In the genomic region with DNA sequence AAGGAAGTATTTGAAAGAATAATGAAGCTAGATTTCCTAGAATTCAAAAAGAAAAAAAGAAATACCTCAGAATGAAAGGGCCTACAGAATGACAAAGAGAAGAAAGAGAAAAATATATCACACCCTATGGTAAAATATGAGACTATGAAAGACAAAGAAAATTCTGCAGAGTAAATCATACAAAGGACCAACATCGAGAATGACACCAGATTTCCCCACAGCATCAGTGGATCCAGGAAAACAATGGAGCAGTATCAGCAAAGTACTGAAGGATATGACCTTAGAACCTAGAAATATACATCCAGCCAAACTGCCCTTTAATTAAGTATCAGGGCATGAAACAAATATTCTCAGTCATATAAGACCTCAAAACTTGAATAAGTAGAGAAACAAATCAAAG, we compare ENCODE assay signal across 29 cellular contexts. TPM values are rescaled to one million over a fixed set of nuclear protein-coding genes. Genes with fewer than 3 reads are reported as not detected.
DNase-seq lines count a peak whose midpoint lies in the region; ATAC-seq and TF ChIP-seq lines count a peak whose summit lies in the region.
"Had no signal": no experiment of that assay in that cellular context is flagged by ENCODE, and none has a peak within 500 bp of the region (broad histone marks: within the 10 kb centered on the region; RNA-seq: fewer than 3 reads in every experiment).

No MANE protein-coding gene starts in this region.

- peak overlapping the region; percentile 43 for H3K27ac Mint-ChIP-seq in activated naive CD8-positive, alpha-beta T cell
- no peak overlapping the region for H3K27ac Mint-ChIP-seq in activated naive CD8-positive, alpha-beta T cell treated with anti-CD3 and anti-CD28 coated beads for 36 hours
- H3K27ac Mint-ChIP-seq in stimulated activated memory B cell treated with anti-CD40 and anti-IgM and Interleukin-4, amounts not matched to agents 10 μg/mL and 1 μg/mL and 100 μg/mL, for 72 hours: peak overlapping the region; percentile 73
- H3K27ac Mint-ChIP-seq: activated naive CD4-positive, alpha-beta T cell treated with anti-CD3 and anti-CD28 coated beads, Interleukin-2, amount 10 ng/mL, durations not matched to agents 7 days and 5 days; neural progenitor cell; T-helper 17 cell had no signal

- H3K36me3 ChIP-seq in OCI-LY1 (ENCODE audit: insufficient read depth, low read length): no peaks in the 10 kb centered on the region
- H3K36me3 ChIP-seq: BLaER1, cardiac muscle cell, esophagus squamous epithelium, right atrium auricular region, upper lobe of left lung had no signal

- peak overlapping the region; percentile 24 for H3K27ac ChIP-seq in OCI-LY1 (ENCODE audit: low read depth, low read length, poor library complexity, severe bottlenecking)
- H3K27ac ChIP-seq: BLaER1, cardiac muscle cell, coronary artery, esophagus squamous epithelium, GM23248, neural progenitor cell, right atrium auricular region had no signal

- no peaks in the 10 kb centered on the region for H4K20me1 ChIP-seq in OCI-LY1 (ENCODE audit: insufficient read depth, low read length)
- H4K20me1 ChIP-seq: BLaER1 had no signal

- H3K79me2 ChIP-seq in OCI-LY1 (ENCODE audit: insufficient read depth, low read length): no peaks in the 10 kb centered on the region

- no peaks in the 10 kb centered on the region for H3K27me3 ChIP-seq in OCI-LY1 (ENCODE audit: insufficient read depth, low read length)
- H3K27me3 ChIP-seq: BLaER1, cardiac muscle cell, esophagus squamous epithelium, neural progenitor cell, right atrium auricular region, upper lobe of left lung had no signal

- H2AFZ ChIP-seq in OCI-LY1 (ENCODE audit: low read length): no peak overlapping the region
- H2AFZ ChIP-seq: GM23248, neural progenitor cell had no signal

- no peak for TF ChIP-seq CTCF in OCI-LY1 (IDR thresholded peaks at IDR 0.05; ENCODE audit: low read length)

- H3K9me2 ChIP-seq in OCI-LY1 (ENCODE audit: low read depth, low read length): no peaks in the 10 kb centered on the region
- H3K9me2 ChIP-seq: SK-N-SH had no signal

- H3K9ac ChIP-seq in OCI-LY1 (ENCODE audit: low read length): no peak overlapping the region
- H3K9ac ChIP-seq: BLaER1, GM23248, neural progenitor cell, SK-N-SH had no signal

- no peaks in the 10 kb centered on the region for H3K27me3 Mint-ChIP-seq in activated naive CD8-positive, alpha-beta T cell
- no peaks in the 10 kb centered on the region for H3K27me3 Mint-ChIP-seq in activated naive CD8-positive, alpha-beta T cell treated with anti-CD3 and anti-CD28 coated beads for 36 hours
- H3K27me3 Mint-ChIP-seq in stimulated activated memory B cell treated with anti-CD40 and anti-IgM and Interleukin-4, amounts not matched to agents 10 μg/mL and 1 μg/mL and 100 μg/mL, for 72 hours: no peaks in the 10 kb centered on the region
- H3K27me3 Mint-ChIP-seq: activated naive CD4-positive, alpha-beta T cell treated with anti-CD3 and anti-CD28 coated beads, Interleukin-2, amount 10 ng/mL, durations not matched to agents 7 days and 5 days; effector memory CD8-positive, alpha-beta T cell; T-helper 17 cell had no signal

- H3K9me3 Mint-ChIP-seq in activated naive CD8-positive, alpha-beta T cell (ENCODE audit: low read depth): peaks cover 5% of the 10 kb centered on the region
- peaks cover 16% of the 10 kb centered on the region for H3K9me3 Mint-ChIP-seq in activated naive CD8-positive, alpha-beta T cell treated with anti-CD3 and anti-CD28 coated beads for 36 hours
- H3K9me3 Mint-ChIP-seq in stimulated activated memory B cell treated with anti-CD40 and anti-IgM and Interleukin-4, amounts not matched to agents 10 μg/mL and 1 μg/mL and 100 μg/mL, for 72 hours: peaks cover 4% of the 10 kb centered on the region

- DNase-seq in activated naive CD8-positive, alpha-beta T cell treated with anti-CD3 and anti-CD28 coated beads for 36 hours: no peak
- DNase-seq in amniotic epithelial cell (ENCODE audit: low read depth): peak; percentile 42
- no peak for DNase-seq in NCI-H774 (lab: John Stamatoyannopoulos, UW)
- no peak for DNase-seq in kidney glomerular epithelial cell (lab: John Stamatoyannopoulos, UW)
- DNase-seq: activated CD4-positive, alpha-beta T cell treated with anti-CD3 and anti-CD28 coated beads for 4 hours; activated naive CD4-positive, alpha-beta T cell treated with anti-CD3 and anti-CD28 coated beads, Interleukin-2, amount 10 ng/mL, durations not matched to agents 7 days and 5 days; activated T-cell treated with anti-CD3 and anti-CD28 coated beads, Interleukin-2, amount 50 U/mL, for 48 hours; aorta; effector memory CD8-positive, alpha-beta T cell; esophagus squamous epithelium; GM23248; left cardiac atrium; NCI-H1417 treated with DMSO at 0.1 percent for 48 hours; NCI-H2081; NCI-H446; NCI-H82; SK-N-SH; stimulated activated CD4-positive, alpha-beta T cell treated with anti-CD3 and anti-CD28 coated beads, Interleukin-2, amount 100 ng/mL, for 24 hours; T-helper 17 cell; upper lobe of left lung had no signal

- H3K4me3 ChIP-seq in OCI-LY1 (ENCODE audit: low read depth, low read length, poor library complexity, severe bottlenecking): no peak overlapping the region
- H3K4me3 ChIP-seq: BLaER1, cardiac muscle cell, coronary artery, esophagus squamous epithelium, GM23248, neural progenitor cell, right atrium auricular region, upper lobe of left lung had no signal

- peaks cover 2% of the 10 kb centered on the region; the same call in 1 of the 2 replicates for H3F3A ChIP-seq in OCI-LY1 (ENCODE audit: insufficient read depth, low read length)

- no peak overlapping the region for H3K4me2 ChIP-seq in OCI-LY1 (ENCODE audit: low read length)
- H3K4me2 ChIP-seq: neural progenitor cell, SK-N-SH had no signal

- no peak overlapping the region for H3K4me3 Mint-ChIP-seq in activated naive CD8-positive, alpha-beta T cell
- no peak overlapping the region for H3K4me3 Mint-ChIP-seq in activated naive CD8-positive, alpha-beta T cell treated with anti-CD3 and anti-CD28 coated beads for 36 hours
- no peak overlapping the region for H3K4me3 Mint-ChIP-seq in stimulated activated memory B cell treated with anti-CD40 and anti-IgM and Interleukin-4, amounts not matched to agents 10 μg/mL and 1 μg/mL and 100 μg/mL, for 72 hours
- H3K4me3 Mint-ChIP-seq: activated naive CD4-positive, alpha-beta T cell treated with anti-CD3 and anti-CD28 coated beads, Interleukin-2, amount 10 ng/mL, durations not matched to agents 7 days and 5 days; effector memory CD8-positive, alpha-beta T cell; neural progenitor cell; T-helper 17 cell had no signal

- H3K4me1 Mint-ChIP-seq in activated naive CD8-positive, alpha-beta T cell (ENCODE audit: low read depth): peaks cover 82% of the 10 kb centered on the region
- peaks cover 57% of the 10 kb centered on the region for H3K4me1 Mint-ChIP-seq in activated naive CD8-positive, alpha-beta T cell treated with anti-CD3 and anti-CD28 coated beads for 36 hours
- peaks cover 52% of the 10 kb centered on the region for H3K4me1 Mint-ChIP-seq in stimulated activated memory B cell treated with anti-CD40 and anti-IgM and Interleukin-4, amounts not matched to agents 10 μg/mL and 1 μg/mL and 100 μg/mL, for 72 hours

- peaks cover 4% of the 10 kb centered on the region for H3K36me3 Mint-ChIP-seq in activated naive CD8-positive, alpha-beta T cell
- H3K36me3 Mint-ChIP-seq in activated naive CD8-positive, alpha-beta T cell treated with anti-CD3 and anti-CD28 coated beads for 36 hours: peaks cover 12% of the 10 kb centered on the region
- peaks cover 7% of the 10 kb centered on the region for H3K36me3 Mint-ChIP-seq in stimulated activated memory B cell treated with anti-CD40 and anti-IgM and Interleukin-4, amounts not matched to agents 10 μg/mL and 1 μg/mL and 100 μg/mL, for 72 hours
- H3K36me3 Mint-ChIP-seq: neural progenitor cell had no signal

- peaks cover 8% of the 10 kb centered on the region for H3K9me3 ChIP-seq in OCI-LY1 (ENCODE audit: low read length)
- H3K9me3 ChIP-seq: BLaER1, esophagus squamous epithelium, right atrium auricular region, SK-N-SH, upper lobe of left lung had no signal

- no peak for ATAC-seq in stimulated activated memory B cell treated with anti-CD40 and anti-IgM and Interleukin-4, amounts not matched to agents 10 μg/mL and 1 μg/mL and 100 μg/mL, for 72 hours
- ATAC-seq in GM21390 (IDR thresholded peaks at IDR 0.05; ENCODE audit: unreplicated experiment): no peak
- ATAC-seq: effector memory CD8-positive, alpha-beta T cell; left cardiac atrium; T-helper 17 cell had no signal

- H3K4me1 ChIP-seq in OCI-LY1 (ENCODE audit: insufficient read depth, low read length, severe bottlenecking): peaks cover 56% of the 10 kb centered on the region
- H3K4me1 ChIP-seq: neural progenitor cell had no signal

RNA-seq across cellular contexts. Expression of a gene that starts 21.2 kb away (rescaled TPM):
- total RNA-seq in activated naive CD8-positive, alpha-beta T cell treated with anti-CD3 and anti-CD28 coated beads for 36 hours: 10 to 100 TPM; 36.9 to 43.7 TPM

RNA-seq across cellular contexts. Expression of a gene that starts 57.6 kb away (rescaled TPM):
- total RNA-seq in activated naive CD8-positive, alpha-beta T cell treated with anti-CD3 and anti-CD28 coated beads for 36 hours: 10 to 100 TPM; 25.3 to 25.9 TPM
